ENCODE assay signal across 8 cellular contexts in the genomic region with DNA sequence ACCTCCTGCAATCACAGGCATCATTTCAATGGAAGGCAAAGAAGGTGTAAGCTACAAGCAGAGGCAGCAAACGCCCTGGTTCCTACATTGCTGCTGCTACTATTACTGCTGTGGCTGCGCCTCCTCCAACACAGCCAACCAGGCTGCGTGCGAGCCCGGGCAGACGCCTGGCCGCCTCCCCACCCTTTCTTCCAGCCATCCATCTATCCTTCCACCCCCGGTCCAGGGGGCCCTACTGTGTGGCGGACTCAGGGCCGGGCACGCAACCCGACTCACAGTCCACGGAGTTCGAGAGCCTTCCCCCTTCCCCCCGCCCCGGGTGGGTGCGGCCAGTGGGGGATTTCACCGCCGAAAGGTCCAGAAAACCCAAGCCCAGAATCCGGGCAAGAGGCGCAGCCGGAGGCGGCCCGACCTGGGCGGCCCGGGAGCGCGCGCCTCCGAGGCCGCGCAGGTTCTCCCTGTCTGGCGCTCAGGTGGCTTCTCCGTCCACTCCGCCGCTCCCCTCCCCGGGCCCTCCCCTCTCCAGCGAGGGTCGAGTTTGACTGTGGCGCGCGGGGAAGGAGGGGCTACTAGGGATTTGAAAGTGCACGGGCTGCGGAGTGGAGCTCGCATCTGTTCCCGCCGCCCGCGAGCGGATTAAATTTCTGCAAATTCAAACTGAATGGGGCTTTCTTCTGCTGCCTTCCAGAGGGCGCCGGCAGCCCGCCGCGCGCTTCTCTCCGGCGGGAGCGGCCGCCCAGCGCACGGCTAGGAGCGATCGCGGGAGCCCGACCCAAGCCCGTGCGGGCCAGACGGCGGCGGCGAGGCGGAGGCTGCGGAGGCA. TPM values are rescaled to one million over a fixed set of nuclear protein-coding genes. Genes with fewer than 3 reads are reported as not detected.
DNase-seq lines count a peak whose midpoint lies in the region; ATAC-seq and TF ChIP-seq lines count a peak whose summit lies in the region.

A gene (plus strand): TSS at position 569 of the 823 bp plus-strand sequence. CDS start 655 bp downstream, outside the sequence.

- no peaks in the 10 kb centered on the region for H3K36me3 Mint-ChIP-seq in naive B cell

- TF ChIP-seq CTCF in esophagus squamous epithelium (IDR thresholded peaks at IDR 0.05), result no peak

- WGBS in esophagus squamous epithelium, 2 donors, result 1 to 3% methylated on average over 5 to 18 of the region's 74 CpGs

- no peak for TF ChIP-seq POLR2A in esophagus squamous epithelium (IDR thresholded peaks at IDR 0.05)

- no peaks in the 10 kb centered on the region for H3K9me3 Mint-ChIP-seq in naive B cell

- H3K27me3 Mint-ChIP-seq in naive B cell, result peaks cover 45 to 66% (median 54%) of the 10 kb centered on the region in 3 donors

- DNase-seq in DMS153 (lab: John Stamatoyannopoulos, UW) (peak; percentile 36), MG63 (peak; percentile 42), T1000 (lab: John Stamatoyannopoulos, UW) (peak; percentile 39), esophagus squamous epithelium (lab: John Stamatoyannopoulos, UW) (no peak), naive B cell (peak; percentile 6), NCI-H774 (lab: John Stamatoyannopoulos, UW) (no peak)
- no peak for DNase-seq in stimulated activated naive CD4-positive, alpha-beta T cell treated with Interleukin-2 at 50 U/mL for 16 hours (lab: John Stamatoyannopoulos, UW)

- H3K27ac ChIP-seq in esophagus squamous epithelium, result peak within 1 kb of the TSS; percentile 39 to 69 (median 49)

- H3K4me1 ChIP-seq in esophagus squamous epithelium, result peaks cover 15 to 40% (median 16%) of the 10 kb centered on the region in 3 donors

- peaks cover 8 to 9% (median 8%) of the 10 kb centered on the region in 3 donors for H3K4me1 Mint-ChIP-seq in naive B cell

- intact Hi-C loops in esophagus squamous epithelium (cut with DNase I), result loop anchor here (10.0 kb wide), 1 partner anchor 142 kb away; no protein-coding TSS in a partner anchor

- H3K4me3 ChIP-seq in MG63 (peak within 1 kb of the TSS; percentile 48), esophagus squamous epithelium (peak within 1 kb of the TSS; percentile 51 to 79 (median 60))

- H3K27me3 ChIP-seq in MG63, result peaks cover 7% of the 10 kb centered on the region
- H3K27me3 ChIP-seq in esophagus squamous epithelium, result peaks cover 0 to 95% (median 0%) of the 10 kb centered on the region in 4 donors

- H3K27ac Mint-ChIP-seq in naive B cell, result no peak within 1 kb of the TSS

- H3K36me3 ChIP-seq in MG63, result no peaks in the 10 kb centered on the region
- no peaks in the 10 kb centered on the region for H3K36me3 ChIP-seq in esophagus squamous epithelium

- H3K9me3 ChIP-seq in MG63 (no peaks in the 10 kb centered on the region), esophagus squamous epithelium (no peaks in the 10 kb centered on the region)

- ATAC-seq in naive B cell (ENCODE audit: low read depth in 2 of 2) (peak; percentile 29 to 32), GM18502 (IDR thresholded peaks at IDR 0.05; ENCODE audit: poor library complexity, unreplicated experiment) (no peak)

- H3K4me3 Mint-ChIP-seq in naive B cell, result peak within 1 kb of the TSS; percentile 83 to 92 (median 87)

RNA-seq across cellular contexts. Expression of the gene that starts here (rescaled TPM):
- 0.20 and 0.23 TPM in 2 replicates for total RNA-seq in MG63 (2014; rRNA removed; shearing (Covaris generic); ENCODE audit: low replicate concordance)
- total RNA-seq in esophagus squamous epithelium, result 1 to 10 TPM in 1 of 4 donors, under 1 TPM in 3; under 0.01 to 2.8 (median 0.42) TPM
- polyA plus RNA-seq in naive B cell (ENCODE audit: low read depth in 6 of 6), result under 1 TPM in 1 of 6 donors, not detected in 5; 0.05 TPM

Comparison
In these comparisons a context has a peak if more than half of its experiments do, and no peak if none do; other contexts are left out.
1. Peak in DNase-seq and H3K4me3 ChIP-seq in MG63; RNA of the gene not detected or under 1 TPM.
2. Peak in DNase-seq and ATAC-seq in naive B cell; RNA of the gene not detected or under 1 TPM.
3. DNase-seq: peak in DMS153 (single experiment) and T1000 (single experiment); none in esophagus squamous epithelium (single experiment), stimulated activated naive CD4-positive, alpha-beta T cell treated with Interleukin-2 at 50 U/mL for 16 hours (single experiment) and NCI-H774 (single experiment).